19 cellular contexts compared by ENCODE assay signal in the genomic region with DNA sequence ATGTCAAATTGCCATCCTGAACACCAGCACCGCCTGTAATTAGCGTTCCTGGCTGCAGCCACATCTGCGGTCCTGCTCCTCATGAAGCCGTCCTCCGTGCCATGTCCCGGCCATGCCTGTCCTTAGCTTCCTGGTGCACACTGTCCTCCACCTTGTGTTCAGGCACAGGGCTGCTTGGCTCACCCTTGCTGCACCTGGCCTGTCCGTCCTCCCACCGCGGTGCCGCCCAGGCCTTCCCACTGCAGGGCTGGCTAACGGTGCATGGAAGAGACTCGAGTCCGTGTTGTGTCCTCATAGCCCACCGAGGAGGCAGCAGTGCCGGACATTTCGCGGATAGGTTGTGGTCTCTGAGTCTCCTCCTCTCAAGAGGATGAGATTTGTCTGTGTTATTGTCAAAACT. TPM values are rescaled to one million over a fixed set of nuclear protein-coding genes. Genes with fewer than 3 reads are reported as not detected.
DNase-seq lines count a peak whose midpoint lies in the region; ATAC-seq, FAIRE-seq and TF ChIP-seq lines count a peak whose summit lies in the region.
"Had no signal": no experiment of that assay in that cellular context is flagged by ENCODE, and none has a peak within 500 bp of the region (broad histone marks: within the 10 kb centered on the region; RNA-seq: fewer than 3 reads in every experiment).

No MANE protein-coding gene starts in this region.

- H3K4me3 ChIP-seq in LNCaP clone FGC (ENCODE audit: low read depth, low read length) (peak overlapping the region; percentile 39), H1 (ENCODE audit: extremely low read depth in 1 of 4, insufficient read depth in 2 of 4, low read depth in 3 of 4, low read length in 4 of 4) (no peak overlapping the region), MM.1S (ENCODE audit: low read length) (no peak overlapping the region)
- H3K4me3 ChIP-seq: PC-9 had no signal

- H2BK5ac ChIP-seq in H1 (ENCODE audit: low read depth, low read length) = no peak overlapping the region

- no peak overlapping the region for H2AFZ ChIP-seq in H1 (ENCODE audit: low read length)
- no peak overlapping the region for H2AFZ ChIP-seq in MM.1S (ENCODE audit: low read length)
- H2AFZ ChIP-seq: PC-9 had no signal

- H3K9ac ChIP-seq in H1 (replicated peaks in 1 of 4; ENCODE audit: extremely low read depth in 1 of 4, low read depth in 3 of 4, low read length in 3 of 4) (no peak overlapping the region), MM.1S (ENCODE audit: low read length) (no peak overlapping the region)

- DNase-seq in activated T-cell treated with anti-CD3 and anti-CD28 coated beads, Interleukin-2, amount 50 U/mL, for 24 hours = no peak
- no peak for DNase-seq in activated T-cell treated with anti-CD3 and anti-CD28 coated beads, Interleukin-2, amount 50 U/mL, for 4 hours
- DNase-seq in LNCaP clone FGC (ENCODE audit: low read depth) (no peak), H1 (ENCODE audit: low read depth in 1 of 2, low spot score in 2 of 2) (no peak), MM.1S (no peak)
- DNase-seq in stimulated activated naive B cell treated with anti-CD40 and anti-IgM and Interleukin-4, amounts not matched to agents 10 μg/mL and 1 μg/mL and 100 μg/mL, for 72 hours = no peak
- DNase-seq: BE2C, COR-L47, GOT3, MV-4-11, NCI-H1417, NCI-H2029, NCI-H2171, NCI-H748 treated with DMSO at 0.1 percent for 48 hours, PC-9 had no signal

- no peaks in the 10 kb centered on the region for H3K27me3 ChIP-seq in H1 (replicated peaks in 1 of 4; ENCODE audit: control insufficient read depth in 3 of 4, extremely low read depth in 1 of 4, insufficient read depth in 3 of 4, low read length in 3 of 4)
- H3K27me3 ChIP-seq in MM.1S (replicated peaks; ENCODE audit: insufficient read depth, low read length) = no peaks in the 10 kb centered on the region
- H3K27me3 ChIP-seq: BE2C had no signal

- POLR2A ChIA-PET in H1 (lab: Charles Lee; ENCODE audit: partially characterized antibody) = interaction anchor here (2.0 kb wide), 1 partner anchor 15 kb away, joined by 5 read pairs; no protein-coding TSS in a partner anchor

- WGBS in H1 (ENCODE audit: extremely low coverage in 1 of 2, insufficient coverage in 1 of 2, insufficient read length in 1 of 2, insufficient replicate concordance in 2 of 2, low coverage in 1 of 2, low lambda C conversion rate in 2 of 2, missing lambda C conversion rate in 1 of 2), 2 experiments = 93% methylated on average over 17 of the region's 17 CpGs; no CpG with 5 or more reads in 1 of the 2 experiments

- no peak for TF ChIP-seq EP300 in H1 (IDR thresholded peaks at IDR 0.05; ENCODE audit: borderline replicate concordance in 1 of 2, low read depth in 2 of 2, low read length in 2 of 2)

- peak overlapping the region; percentile 50 for H3K27ac Mint-ChIP-seq in activated T-cell treated with anti-CD3 and anti-CD28 coated beads, Interleukin-2, amount 50 U/mL, for 24 hours
- peak overlapping the region; percentile 62 for H3K27ac Mint-ChIP-seq in stimulated activated naive B cell treated with anti-CD40 and anti-IgM and Interleukin-4, amounts not matched to agents 10 μg/mL and 1 μg/mL and 100 μg/mL, for 72 hours

- CTCF ChIA-PET in H1 (lab: Charles Lee; ENCODE audit: partially characterized antibody) = no interaction called here

- no peaks in the 10 kb centered on the region for H3F3A ChIP-seq in MM.1S (ENCODE audit: insufficient read depth, low read length)

- no peak overlapping the region for H3K18ac ChIP-seq in H1 (ENCODE audit: extremely low read depth, low read length)

- peaks cover 31% of the 10 kb centered on the region for H3K36me3 Mint-ChIP-seq in activated T-cell treated with anti-CD3 and anti-CD28 coated beads, Interleukin-2, amount 50 U/mL, for 24 hours (ENCODE audit: low read depth)
- H3K36me3 Mint-ChIP-seq in activated T-cell treated with anti-CD3 and anti-CD28 coated beads, Interleukin-2, amount 50 U/mL, for 4 hours (ENCODE audit: insufficient read depth) = peaks cover 10% of the 10 kb centered on the region
- H3K36me3 Mint-ChIP-seq in stimulated activated naive B cell treated with anti-CD40 and anti-IgM and Interleukin-4, amounts not matched to agents 10 μg/mL and 1 μg/mL and 100 μg/mL, for 72 hours = peaks cover 4% of the 10 kb centered on the region in 2 donors

- no peak overlapping the region for H3K4me2 ChIP-seq in H1 (ENCODE audit: insufficient read depth in 1 of 2, low read depth in 2 of 2, low read length in 2 of 2)
- no peak overlapping the region for H3K4me2 ChIP-seq in MM.1S (ENCODE audit: low read depth, low read length)
- H3K4me2 ChIP-seq: PC-9 had no signal

- no peak overlapping the region for H3K4me3 Mint-ChIP-seq in activated T-cell treated with anti-CD3 and anti-CD28 coated beads, Interleukin-2, amount 50 U/mL, for 24 hours
- no peak overlapping the region for H3K4me3 Mint-ChIP-seq in activated T-cell treated with anti-CD3 and anti-CD28 coated beads, Interleukin-2, amount 50 U/mL, for 4 hours
- no peak overlapping the region for H3K4me3 Mint-ChIP-seq in stimulated activated naive B cell treated with anti-CD40 and anti-IgM and Interleukin-4, amounts not matched to agents 10 μg/mL and 1 μg/mL and 100 μg/mL, for 72 hours

- peaks cover 4 to 5% of the 10 kb centered on the region in 2 experiments for H4K20me1 ChIP-seq in H1 (replicated peaks in 1 of 2; ENCODE audit: control insufficient read depth in 1 of 2, insufficient read depth in 2 of 2, low read length in 2 of 2)
- H4K20me1 ChIP-seq in MM.1S (ENCODE audit: insufficient read depth, low read length) = no peaks in the 10 kb centered on the region

- H3K4me1 ChIP-seq in H1 (replicated peaks in 1 of 4; ENCODE audit: control insufficient read depth in 3 of 4, insufficient read depth in 4 of 4, low read length in 3 of 4) (peaks cover 0 to 3% (median 1%) of the 10 kb centered on the region in 4 experiments; a peak in 4 of 7 replicates), MM.1S (ENCODE audit: low read length) (no peaks in the 10 kb centered on the region)
- H3K4me1 ChIP-seq: BE2C had no signal

- H3K27ac ChIP-seq in H1 (ENCODE audit: low read depth, low read length) (no peak overlapping the region), MM.1S (ENCODE audit: low read length) (no peak overlapping the region)
- H3K27ac ChIP-seq: 22Rv1, PC-9 had no signal

- H2BK20ac ChIP-seq in H1 (ENCODE audit: low read length) = no peak overlapping the region

- no peak overlapping the region for H3K56ac ChIP-seq in H1 (replicated peaks; ENCODE audit: insufficient read length, low read depth, low read length)

- H3K79me2 ChIP-seq in H1 (ENCODE audit: control insufficient read depth in 1 of 2, insufficient read depth in 2 of 2, low read length in 2 of 2) (peaks cover 0 to 9% of the 10 kb centered on the region in 2 experiments; a peak in 2 of 4 replicates), MM.1S (ENCODE audit: low read length) (peaks cover 44% of the 10 kb centered on the region)

- H3K9me3 ChIP-seq in H1 (ENCODE audit: insufficient read depth in 2 of 2, low read depth in 1 of 2, low read length in 1 of 2) (no peaks in the 10 kb centered on the region), MM.1S (replicated peaks; ENCODE audit: insufficient read depth, low read length) (no peaks in the 10 kb centered on the region)
- H3K9me3 ChIP-seq: BE2C had no signal

- no peaks in the 10 kb centered on the region for H3K27me3 Mint-ChIP-seq in activated T-cell treated with anti-CD3 and anti-CD28 coated beads, Interleukin-2, amount 50 U/mL, for 24 hours
- no peaks in the 10 kb centered on the region for H3K27me3 Mint-ChIP-seq in activated T-cell treated with anti-CD3 and anti-CD28 coated beads, Interleukin-2, amount 50 U/mL, for 4 hours (ENCODE audit: low read depth)
- no peaks in the 10 kb centered on the region for H3K27me3 Mint-ChIP-seq in stimulated activated naive B cell treated with anti-CD40 and anti-IgM and Interleukin-4, amounts not matched to agents 10 μg/mL and 1 μg/mL and 100 μg/mL, for 72 hours

- no peaks in the 10 kb centered on the region for H3K23me2 ChIP-seq in H1 (ENCODE audit: low read depth, low read length)

- H2BK12ac ChIP-seq in H1 (ENCODE audit: low read depth, low read length) = 0 out of 2 replicates have a peak overlapping the region, but pooled peaks have one; percentile 60

- no peak for ATAC-seq in activated T-cell treated with anti-CD3 and anti-CD28 coated beads, Interleukin-2, amount 50 U/mL, for 4 hours
- ATAC-seq in stimulated activated naive B cell treated with anti-CD40 and anti-IgM and Interleukin-4, amounts not matched to agents 10 μg/mL and 1 μg/mL and 100 μg/mL, for 72 hours (replicated peaks) = no peak
- ATAC-seq in HG03095 (IDR thresholded peaks at IDR 0.05; ENCODE audit: unreplicated experiment) (no peak), GM21367 (IDR thresholded peaks at IDR 0.05; ENCODE audit: unreplicated experiment) (no peak)

- FAIRE-seq in H1 (lab: Jason Lieb, UNC) = no peak
- FAIRE-seq: GM12892 had no signal

- TF ChIP-seq POLR2A in H1 (IDR thresholded peaks at IDR 0.05; ENCODE audit: control extremely low read depth in 1 of 2, low read depth in 2 of 2, low read length in 2 of 2) = no peak

- no peak for TF ChIP-seq CTCF in LNCaP clone FGC (IDR thresholded peaks at IDR 0.05; ENCODE audit: control insufficient read depth, extremely low read depth, insufficient read depth)
- TF ChIP-seq CTCF in H1 (IDR thresholded peaks at IDR 0.05; ENCODE audit: control extremely low read depth in 1 of 3, insufficient read depth in 1 of 3, low read depth in 1 of 3, low read length in 3 of 3) = no peak
- TF ChIP-seq CTCF in MM.1S (IDR thresholded peaks at IDR 0.05; ENCODE audit: low read length) = no peak

- H3K9me3 Mint-ChIP-seq in activated T-cell treated with anti-CD3 and anti-CD28 coated beads, Interleukin-2, amount 50 U/mL, for 24 hours = no peaks in the 10 kb centered on the region
- H3K9me3 Mint-ChIP-seq in activated T-cell treated with anti-CD3 and anti-CD28 coated beads, Interleukin-2, amount 50 U/mL, for 4 hours = no peaks in the 10 kb centered on the region
- H3K9me3 Mint-ChIP-seq in stimulated activated naive B cell treated with anti-CD40 and anti-IgM and Interleukin-4, amounts not matched to agents 10 μg/mL and 1 μg/mL and 100 μg/mL, for 72 hours = no peaks in the 10 kb centered on the region

- H3K36me3 ChIP-seq in H1 (ENCODE audit: control insufficient read depth in 2 of 4, insufficient read depth in 4 of 4, low read length in 3 of 4) (peaks cover 0 to 22% (median 4%) of the 10 kb centered on the region in 4 experiments; a peak in 5 of 8 replicates), MM.1S (replicated peaks; ENCODE audit: insufficient read depth, low read length) (no peaks in the 10 kb centered on the region)

- no peak overlapping the region for H4K5ac ChIP-seq in H1 (ENCODE audit: insufficient read length, low read depth, low read length)

- H3K79me1 ChIP-seq in H1 (ENCODE audit: low read depth, low read length) = peaks cover 8% of the 10 kb centered on the region

- H3K9me2 ChIP-seq in MM.1S (replicated peaks; ENCODE audit: insufficient read depth, low read length) = no peaks in the 10 kb centered on the region

- H4K91ac ChIP-seq in H1 (replicated peaks; ENCODE audit: insufficient read length, low read length) = no peak overlapping the region

- no peak overlapping the region for H3K14ac ChIP-seq in H1 (ENCODE audit: insufficient read length)

- H2BK15ac ChIP-seq in H1 (ENCODE audit: low read length) = no peak overlapping the region

- no peak overlapping the region for H4K8ac ChIP-seq in H1 (ENCODE audit: extremely low read depth, insufficient read depth, low read length)

- TF ChIP-seq RAD21 in H1 (IDR thresholded peaks at IDR 0.05 in 1 of 2, conservative IDR thresholded peaks at IDR 0.05 in 1 of 2; ENCODE audit: low read depth in 2 of 2, low read length in 2 of 2) = no peak

- peaks cover 16% of the 10 kb centered on the region for H3K4me1 Mint-ChIP-seq in activated T-cell treated with anti-CD3 and anti-CD28 coated beads, Interleukin-2, amount 50 U/mL, for 24 hours (ENCODE audit: low read depth)
- peaks cover 14% of the 10 kb centered on the region for H3K4me1 Mint-ChIP-seq in activated T-cell treated with anti-CD3 and anti-CD28 coated beads, Interleukin-2, amount 50 U/mL, for 4 hours (ENCODE audit: low read depth)
- peaks cover 0 to 4% of the 10 kb centered on the region in 2 donors for H3K4me1 Mint-ChIP-seq in stimulated activated naive B cell treated with anti-CD40 and anti-IgM and Interleukin-4, amounts not matched to agents 10 μg/mL and 1 μg/mL and 100 μg/mL, for 72 hours

- H2AK5ac ChIP-seq in H1 (ENCODE audit: low read depth, low read length) = peak overlapping the region; percentile 66; the same call in 1 of the 2 replicates

- H3K23ac ChIP-seq in H1 (ENCODE audit: insufficient read length) = no peak overlapping the region

- no peak overlapping the region for H2BK120ac ChIP-seq in H1 (replicated peaks; ENCODE audit: low read depth, low read length)

- no peak overlapping the region for H3K4ac ChIP-seq in H1 (replicated peaks; ENCODE audit: insufficient read length, low read depth, low read length)

RNA-seq across cellular contexts. Expression of a gene that starts 20.4 kb away (rescaled TPM):
- 10 to 100 TPM; 18.2 to 21.8 (median 18.2) TPM for total RNA-seq in activated T-cell treated with anti-CD3 and anti-CD28 coated beads, Interleukin-2, amount 50 U/mL, for 4 hours
- total RNA-seq in H1 (2021; fragmentation: NEBNext Ultra II Directional; extraction: Animal tissue kit (Norgen Biotek cat#: 25700)) = 20.7 and 22.1 TPM in 2 replicates
- polyA plus RNA-seq in H1 (2011; rRNA removed) = 35.2 and 37.9 TPM in 2 replicates
- 36.4 TPM for polyA plus RNA-seq in H1 (2011; cell fraction: cytosol; rRNA removed)
- polyA plus RNA-seq in H1 (2011; cell fraction: nucleus; rRNA removed) = 28.1 TPM
- polyA plus RNA-seq in H1 (2012, experiment 1 of 2) = 20.7 to 25.5 TPM (median 22.4 TPM) in 4 replicates
- 30.6 TPM for polyA plus RNA-seq in H1 (2012, experiment 2 of 2)
- polyA plus RNA-seq in H1 (2013, experiment 1 of 2) = 17.9 TPM
- polyA plus RNA-seq in H1 (2013, experiment 2 of 2) = 17.6 TPM
- polyA minus RNA-seq in H1 (2011; rRNA and poly(A)+ RNA removed) = 33.6 and 34.0 TPM in 2 replicates
- polyA minus RNA-seq in H1 (2011; cell fraction: cytosol; rRNA and poly(A)+ RNA removed) = 17.0 TPM
- polyA minus RNA-seq in H1 (2011; cell fraction: nucleus; rRNA and poly(A)+ RNA removed) = 9.7 TPM
